1 cellular context compared by ENCODE assay signal in the genomic region with DNA sequence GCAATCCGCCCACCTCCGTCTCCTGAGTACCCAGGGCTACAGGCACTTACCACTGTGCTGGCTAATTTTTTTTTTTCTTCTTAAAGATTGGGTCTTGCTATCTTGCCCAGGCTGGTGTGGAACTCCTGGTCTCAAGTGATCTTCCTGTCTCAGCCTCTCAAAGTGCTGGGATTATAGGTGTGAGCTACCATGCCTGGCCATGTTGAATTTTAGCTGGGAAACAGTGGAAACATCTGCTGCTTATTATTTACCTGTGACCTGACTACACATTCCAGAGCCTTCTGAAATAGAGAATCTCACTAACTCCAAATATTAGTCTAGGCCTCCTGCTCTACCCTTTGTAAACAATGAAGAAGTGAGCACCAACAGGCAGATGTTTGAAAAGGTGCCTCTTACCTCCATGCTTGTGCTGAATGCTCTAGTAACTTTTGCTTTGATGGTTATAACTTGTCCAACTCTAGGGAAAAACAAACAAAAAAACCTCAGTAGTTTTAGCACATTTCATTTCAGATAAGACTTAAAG.
TF ChIP-seq lines count a peak whose summit lies in the region.

No MANE protein-coding gene starts in this region.

TF ChIP-seq in HepG2, 621 proteins besides CTCF, POLR2A, EP300 and RAD21 (continued from another document and continues in another):
- TF ChIP-seq ZBTB40 (IDR thresholded peaks at IDR 0.05) (no peak), ZBTB40 (CRISPR knock-in tag; IDR thresholded peaks at IDR 0.05) (no peak; the same call in 1 of the 2 replicates), ZHX1 (CRISPR knock-in tag; IDR thresholded peaks at IDR 0.05; ENCODE audit: low read depth) (no peak), ZNF121 (CRISPR knock-in tag; IDR thresholded peaks at IDR 0.05) (peak; percentile 99), GATAD1 (CRISPR knock-in tag; IDR thresholded peaks at IDR 0.05) (no peak), ARID3A (IDR thresholded peaks at IDR 0.05; ENCODE audit: low read depth, low read length) (0 out of 2 replicates have a peak, but pooled peaks have one; percentile 14), AHR (CRISPR knock-in tag; IDR thresholded peaks at IDR 0.05) (no peak), TFAP4 (IDR thresholded peaks at IDR 0.05; ENCODE audit: borderline replicate concordance, low read depth) (peak; percentile 49; the same call in 1 of the 2 replicates), ELF3 (CRISPR knock-in tag; IDR thresholded peaks at IDR 0.05) (no peak), FOXP1 (IDR thresholded peaks at IDR 0.05) (no peak), FOXP1 (CRISPR knock-in tag; IDR thresholded peaks at IDR 0.05) (peak; percentile 91), LRRFIP1 (CRISPR knock-in tag; conservative IDR thresholded peaks at IDR 0.05) (no peak), ZNF737 (CRISPR knock-in tag; IDR thresholded peaks at IDR 0.05; ENCODE audit: borderline replicate concordance) (no peak), RNF219 (CRISPR knock-in tag; IDR thresholded peaks at IDR 0.05) (no peak), ZNF441 (CRISPR knock-in tag; IDR thresholded peaks at IDR 0.05; ENCODE audit: borderline replicate concordance) (no peak), FOSL1 (CRISPR knock-in tag; IDR thresholded peaks at IDR 0.05; ENCODE audit: borderline replicate concordance) (no peak), AGO2 (optimal IDR thresholded peaks at IDR 0.05; ENCODE audit: low read depth, low read length) (no peak)
- TF ChIP-seq, protein P1, sequence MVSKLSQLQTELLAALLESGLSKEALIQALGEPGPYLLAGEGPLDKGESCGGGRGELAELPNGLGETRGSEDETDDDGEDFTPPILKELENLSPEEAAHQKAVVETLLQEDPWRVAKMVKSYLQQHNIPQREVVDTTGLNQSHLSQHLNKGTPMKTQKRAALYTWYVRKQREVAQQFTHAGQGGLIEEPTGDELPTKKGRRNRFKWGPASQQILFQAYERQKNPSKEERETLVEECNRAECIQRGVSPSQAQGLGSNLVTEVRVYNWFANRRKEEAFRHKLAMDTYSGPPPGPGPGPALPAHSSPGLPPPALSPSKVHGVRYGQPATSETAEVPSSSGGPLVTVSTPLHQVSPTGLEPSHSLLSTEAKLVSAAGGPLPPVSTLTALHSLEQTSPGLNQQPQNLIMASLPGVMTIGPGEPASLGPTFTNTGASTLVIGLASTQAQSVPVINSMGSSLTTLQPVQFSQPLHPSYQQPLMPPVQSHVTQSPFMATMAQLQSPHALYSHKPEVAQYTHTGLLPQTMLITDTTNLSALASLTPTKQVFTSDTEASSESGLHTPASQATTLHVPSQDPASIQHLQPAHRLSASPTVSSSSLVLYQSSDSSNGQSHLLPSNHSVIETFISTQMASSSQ (IDR thresholded peaks at IDR 0.05; ENCODE audit: low read depth), result peak; percentile 75
- TF ChIP-seq, protein P1 (CRISPR knock-in tag; IDR thresholded peaks at IDR 0.05; ENCODE audit: borderline replicate concordance), result peak; percentile 65; the same call in 1 of the 2 replicates
- TF ChIP-seq, protein P2, sequence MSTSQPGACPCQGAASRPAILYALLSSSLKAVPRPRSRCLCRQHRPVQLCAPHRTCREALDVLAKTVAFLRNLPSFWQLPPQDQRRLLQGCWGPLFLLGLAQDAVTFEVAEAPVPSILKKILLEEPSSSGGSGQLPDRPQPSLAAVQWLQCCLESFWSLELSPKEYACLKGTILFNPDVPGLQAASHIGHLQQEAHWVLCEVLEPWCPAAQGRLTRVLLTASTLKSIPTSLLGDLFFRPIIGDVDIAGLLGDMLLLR (CRISPR knock-in tag; IDR thresholded peaks at IDR 0.05), result no peak
- TF ChIP-seq, protein P3, sequence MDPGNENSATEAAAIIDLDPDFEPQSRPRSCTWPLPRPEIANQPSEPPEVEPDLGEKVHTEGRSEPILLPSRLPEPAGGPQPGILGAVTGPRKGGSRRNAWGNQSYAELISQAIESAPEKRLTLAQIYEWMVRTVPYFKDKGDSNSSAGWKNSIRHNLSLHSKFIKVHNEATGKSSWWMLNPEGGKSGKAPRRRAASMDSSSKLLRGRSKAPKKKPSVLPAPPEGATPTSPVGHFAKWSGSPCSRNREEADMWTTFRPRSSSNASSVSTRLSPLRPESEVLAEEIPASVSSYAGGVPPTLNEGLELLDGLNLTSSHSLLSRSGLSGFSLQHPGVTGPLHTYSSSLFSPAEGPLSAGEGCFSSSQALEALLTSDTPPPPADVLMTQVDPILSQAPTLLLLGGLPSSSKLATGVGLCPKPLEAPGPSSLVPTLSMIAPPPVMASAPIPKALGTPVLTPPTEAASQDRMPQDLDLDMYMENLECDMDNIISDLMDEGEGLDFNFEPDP (CRISPR knock-in tag; conservative IDR thresholded peaks at IDR 0.05), result no peak
